In the genomic region with DNA sequence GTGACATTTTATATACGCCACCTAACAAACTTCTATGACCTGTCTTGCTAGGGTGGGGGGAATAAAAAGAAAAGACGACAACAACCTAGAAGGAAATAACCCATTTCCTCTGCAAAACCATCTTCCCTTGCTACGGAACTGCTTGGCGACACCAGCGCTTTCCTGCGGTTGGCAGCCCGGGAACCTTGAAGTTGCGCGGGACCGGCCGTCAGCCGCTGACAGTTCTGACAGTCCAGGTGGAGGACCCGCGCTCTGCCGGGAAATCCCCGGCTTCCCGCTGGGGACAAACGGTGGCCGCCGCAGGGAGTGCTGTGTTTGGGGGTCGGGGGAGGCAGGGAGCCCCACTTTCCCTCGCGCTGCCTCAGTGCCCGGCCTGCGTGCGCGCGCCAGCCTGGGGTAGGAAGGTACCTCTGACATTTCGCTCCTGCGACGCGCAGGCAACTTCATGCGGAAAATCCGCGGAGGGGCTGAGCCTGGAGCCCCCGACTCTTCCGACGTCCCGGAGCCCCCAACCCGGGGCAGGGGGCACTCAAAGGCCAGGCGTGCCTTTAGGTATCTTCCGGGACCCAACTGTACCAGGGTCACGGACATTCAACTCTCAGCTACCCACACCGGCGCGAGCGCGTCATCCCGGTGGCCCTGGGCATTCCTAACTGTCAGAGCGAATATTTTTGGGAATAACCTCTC, we compare ENCODE assay signal across 8 cellular contexts. TPM values are rescaled to one million over a fixed set of nuclear protein-coding genes. Genes with fewer than 3 reads are reported as not detected.
DNase-seq lines count a peak whose midpoint lies in the region; ATAC-seq and TF ChIP-seq lines count a peak whose summit lies in the region.

No MANE protein-coding gene starts in this region.

- H3K4me3 ChIP-seq in ectodermal cell (ENCODE audit: insufficient read depth, low read depth, low read length) (peak overlapping the region; percentile 79), mucosa of stomach (ENCODE audit: low read length) (no peak overlapping the region)

- H3K27ac Mint-ChIP-seq in stimulated activated naive CD8-positive, alpha-beta T cell treated with anti-CD3 and anti-CD28 coated beads, Interleukin-15, Interleukin-2, amounts not matched to agents 100 ng/mL and 50 ng/mL, for 24 hours, result peak overlapping the region; percentile 91

- H3K9me3 Mint-ChIP-seq in stimulated activated naive CD8-positive, alpha-beta T cell treated with anti-CD3 and anti-CD28 coated beads, Interleukin-15, Interleukin-2, amounts not matched to agents 100 ng/mL and 50 ng/mL, for 24 hours, result no peaks in the 10 kb centered on the region

- no peaks in the 10 kb centered on the region for H3K9me3 ChIP-seq in ectodermal cell (ENCODE audit: control insufficient read depth, low read length)
- H3K9me3 ChIP-seq in mucosa of stomach (ENCODE audit: control insufficient read depth, low read length), result no peaks in the 10 kb centered on the region

- H3K27me3 Mint-ChIP-seq in stimulated activated naive CD8-positive, alpha-beta T cell treated with anti-CD3 and anti-CD28 coated beads, Interleukin-15, Interleukin-2, amounts not matched to agents 100 ng/mL and 50 ng/mL, for 24 hours, result no peaks in the 10 kb centered on the region

- TF ChIP-seq CTCF in C4-2B (conservative IDR thresholded peaks at IDR 0.05), result no peak

- H3K27ac ChIP-seq in C4-2B (peak overlapping the region; percentile 95), ectodermal cell (ENCODE audit: insufficient read depth, low read depth, low read length, poor library complexity, severe bottlenecking) (no peak overlapping the region)

- H3K27me3 ChIP-seq in ectodermal cell (ENCODE audit: control insufficient read depth, insufficient read depth, low read length, poor library complexity, severe bottlenecking) (peaks cover 52% of the 10 kb centered on the region), mucosa of stomach (ENCODE audit: control insufficient read depth, insufficient read depth, low read length) (peaks cover 12% of the 10 kb centered on the region)

- peak overlapping the region; percentile 87 for H3K4me3 Mint-ChIP-seq in stimulated activated naive CD8-positive, alpha-beta T cell treated with anti-CD3 and anti-CD28 coated beads, Interleukin-15, Interleukin-2, amounts not matched to agents 100 ng/mL and 50 ng/mL, for 24 hours

- H3K36me3 ChIP-seq in ectodermal cell (ENCODE audit: control insufficient read depth, insufficient read depth, low read length), result no peaks in the 10 kb centered on the region
- no peaks in the 10 kb centered on the region for H3K36me3 ChIP-seq in mucosa of stomach (ENCODE audit: control insufficient read depth, insufficient read depth, low read length)

- 1% methylated on average over 49 of the region's 50 CpGs for WGBS in ectodermal cell, 2 experiments

- DNase-seq in HuH-7 (ENCODE audit: low spot score) (peak; percentile 66), pons (ENCODE audit: low spot score) (no peak)
- peak; percentile 53 for DNase-seq in activated CD4-positive, alpha-beta T cell treated with anti-CD3 and anti-CD28 coated beads, Interleukin-2, amount 50 U/mL, for 1 hour

- H3K4me1 ChIP-seq in ectodermal cell (ENCODE audit: control insufficient read depth, insufficient read depth, low read length), result peaks cover 20% of the 10 kb centered on the region
- peaks cover 8% of the 10 kb centered on the region for H3K4me1 ChIP-seq in mucosa of stomach (ENCODE audit: control insufficient read depth, insufficient read depth, low read length)

- peak overlapping the region; percentile 63 for H3K9ac ChIP-seq in mucosa of stomach (ENCODE audit: low read length)

- H3K36me3 Mint-ChIP-seq in stimulated activated naive CD8-positive, alpha-beta T cell treated with anti-CD3 and anti-CD28 coated beads, Interleukin-15, Interleukin-2, amounts not matched to agents 100 ng/mL and 50 ng/mL, for 24 hours (ENCODE audit: low read depth), result peaks cover 4% of the 10 kb centered on the region

- ATAC-seq in GM19035 (IDR thresholded peaks at IDR 0.05; ENCODE audit: unreplicated experiment), result no peak

- peaks cover 60% of the 10 kb centered on the region for H3K4me1 Mint-ChIP-seq in stimulated activated naive CD8-positive, alpha-beta T cell treated with anti-CD3 and anti-CD28 coated beads, Interleukin-15, Interleukin-2, amounts not matched to agents 100 ng/mL and 50 ng/mL, for 24 hours (ENCODE audit: low read depth)

RNA-seq across cellular contexts. Expression of gene SLC16A6, which starts 0.5 kb away (rescaled TPM):
- polyA plus RNA-seq in ectodermal cell (2013, experiment 1 of 4), result 0.17 TPM
- polyA plus RNA-seq in ectodermal cell (2013, experiment 2 of 4), result 0.30 TPM
- 0.16 TPM for polyA plus RNA-seq in ectodermal cell (2013, experiment 3 of 4)
- polyA plus RNA-seq in ectodermal cell (2013, experiment 4 of 4), result 0.24 TPM

RNA-seq across cellular contexts. Expression of gene ARSG, which starts 0.9 kb away (rescaled TPM):
- polyA plus RNA-seq in ectodermal cell (2013, experiment 1 of 4), result 11.0 TPM
- polyA plus RNA-seq in ectodermal cell (2013, experiment 2 of 4), result 12.4 TPM
- polyA plus RNA-seq in ectodermal cell (2013, experiment 3 of 4), result 7.8 TPM
- 12.0 TPM for polyA plus RNA-seq in ectodermal cell (2013, experiment 4 of 4)

RNA-seq across cellular contexts. Expression of gene AMZ2, which starts 42.6 kb away (rescaled TPM):
- polyA plus RNA-seq in ectodermal cell (2013, experiment 1 of 4), result 113 TPM
- 104 TPM for polyA plus RNA-seq in ectodermal cell (2013, experiment 2 of 4)
- 90.3 TPM for polyA plus RNA-seq in ectodermal cell (2013, experiment 3 of 4)
- 101 TPM for polyA plus RNA-seq in ectodermal cell (2013, experiment 4 of 4)
